In genomic region chr9:113221003-113221799, GRCh38 we compare ENCODE assay signal across 1 cellular context.
A peak's percentile ranks its signal among the peaks of the same experiment; 100 is the strongest.
TF ChIP-seq lines count a peak whose summit lies in the region.

A gene with protein sequence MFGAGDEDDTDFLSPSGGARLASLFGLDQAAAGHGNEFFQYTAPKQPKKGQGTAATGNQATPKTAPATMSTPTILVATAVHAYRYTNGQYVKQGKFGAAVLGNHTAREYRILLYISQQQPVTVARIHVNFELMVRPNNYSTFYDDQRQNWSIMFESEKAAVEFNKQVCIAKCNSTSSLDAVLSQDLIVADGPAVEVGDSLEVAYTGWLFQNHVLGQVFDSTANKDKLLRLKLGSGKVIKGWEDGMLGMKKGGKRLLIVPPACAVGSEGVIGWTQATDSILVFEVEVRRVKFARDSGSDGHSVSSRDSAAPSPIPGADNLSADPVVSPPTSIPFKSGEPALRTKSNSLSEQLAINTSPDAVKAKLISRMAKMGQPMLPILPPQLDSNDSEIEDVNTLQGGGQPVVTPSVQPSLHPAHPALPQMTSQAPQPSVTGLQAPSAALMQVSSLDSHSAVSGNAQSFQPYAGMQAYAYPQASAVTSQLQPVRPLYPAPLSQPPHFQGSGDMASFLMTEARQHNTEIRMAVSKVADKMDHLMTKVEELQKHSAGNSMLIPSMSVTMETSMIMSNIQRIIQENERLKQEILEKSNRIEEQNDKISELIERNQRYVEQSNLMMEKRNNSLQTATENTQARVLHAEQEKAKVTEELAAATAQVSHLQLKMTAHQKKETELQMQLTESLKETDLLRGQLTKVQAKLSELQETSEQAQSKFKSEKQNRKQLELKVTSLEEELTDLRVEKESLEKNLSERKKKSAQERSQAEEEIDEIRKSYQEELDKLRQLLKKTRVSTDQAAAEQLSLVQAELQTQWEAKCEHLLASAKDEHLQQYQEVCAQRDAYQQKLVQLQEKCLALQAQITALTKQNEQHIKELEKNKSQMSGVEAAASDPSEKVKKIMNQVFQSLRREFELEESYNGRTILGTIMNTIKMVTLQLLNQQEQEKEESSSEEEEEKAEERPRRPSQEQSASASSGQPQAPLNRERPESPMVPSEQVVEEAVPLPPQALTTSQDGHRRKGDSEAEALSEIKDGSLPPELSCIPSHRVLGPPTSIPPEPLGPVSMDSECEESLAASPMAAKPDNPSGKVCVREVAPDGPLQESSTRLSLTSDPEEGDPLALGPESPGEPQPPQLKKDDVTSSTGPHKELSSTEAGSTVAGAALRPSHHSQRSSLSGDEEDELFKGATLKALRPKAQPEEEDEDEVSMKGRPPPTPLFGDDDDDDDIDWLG (minus strand): TSS chr9:113221277. CDS start chr9:113221243, 34 bp downstream.
Gene SLC31A1, plus strand, starts transcription at chr9:113221544. Its CDS starts 34,605 bp downstream, at chr9:113256149.

TF ChIP-seq in HepG2, 621 proteins besides CTCF, POLR2A, EP300 and RAD21 (continued from another document and continues in another):
- TF ChIP-seq ZZZ3 (CRISPR knock-in tag; IDR thresholded peaks at IDR 0.05; ENCODE audit: borderline replicate concordance) (no peak; the same call in 1 of the 2 replicates), ZSCAN29 (CRISPR knock-in tag; conservative IDR thresholded peaks at IDR 0.05) (0 out of 2 replicates have a peak, but pooled peaks have one; percentile 13), HIC2 (CRISPR knock-in tag; IDR thresholded peaks at IDR 0.05; ENCODE audit: low read depth) (no peak), MXI1 (IDR thresholded peaks at IDR 0.05; ENCODE audit: borderline replicate concordance, low read depth, low read length) (peak; percentile 94; the same call in 2 of the 3 replicates), ZFP36 (IDR thresholded peaks at IDR 0.05; ENCODE audit: borderline replicate concordance, low read depth, low read length, partially characterized antibody) (no peak), NR3C1 (CRISPR knock-in tag; IDR thresholded peaks at IDR 0.05) (no peak), POLR2AphosphoS2 (IDR thresholded peaks at IDR 0.05; ENCODE audit: low read depth, low read length) (no peak), HIVEP1 (CRISPR knock-in tag; IDR thresholded peaks at IDR 0.05) (peak; percentile 81), RFX5 (IDR thresholded peaks at IDR 0.05; ENCODE audit: low read depth, low read length) (0 out of 2 replicates have a peak, but pooled peaks have one; percentile 45), POGZ (CRISPR knock-in tag; IDR thresholded peaks at IDR 0.05) (peak; percentile 76), ZNF589 (CRISPR knock-in tag; conservative IDR thresholded peaks at IDR 0.05) (no peak), ZNF280D (CRISPR knock-in tag; IDR thresholded peaks at IDR 0.05) (no peak), ATF4 (CRISPR knock-in tag; IDR thresholded peaks at IDR 0.05) (peak in 1 of 2 experiments; percentile 81; a peak in 2 of 4 replicates), PHB2 (IDR thresholded peaks at IDR 0.05; ENCODE audit: partially characterized antibody) (no peak), HNRNPUL1 (IDR thresholded peaks at IDR 0.05; ENCODE audit: low read depth, low read length) (no peak), CBX1 (IDR thresholded peaks at IDR 0.05; ENCODE audit: low read depth) (no peak), MATR3 (CRISPR knock-in tag; IDR thresholded peaks at IDR 0.05) (no peak), SNRNP70 (IDR thresholded peaks at IDR 0.05; ENCODE audit: low read depth, low read length) (no peak), TSC22D2 (CRISPR knock-in tag; IDR thresholded peaks at IDR 0.05; ENCODE audit: borderline replicate concordance) (no peak), FOXC1 (CRISPR knock-in tag; IDR thresholded peaks at IDR 0.05; ENCODE audit: borderline replicate concordance) (peak; percentile 86), ZNF24 (IDR thresholded peaks at IDR 0.05) (no peak), ZBTB38 (CRISPR knock-in tag; IDR thresholded peaks at IDR 0.05) (no peak; the same call in 1 of the 2 replicates), JUN (CRISPR knock-in tag; IDR thresholded peaks at IDR 0.05) (peak; percentile 80), NFKBIZ (CRISPR knock-in tag; IDR thresholded peaks at IDR 0.05) (no peak), SOX5 (CRISPR knock-in tag; IDR thresholded peaks at IDR 0.05; ENCODE audit: borderline replicate concordance) (peak; percentile 27; the same call in 1 of the 2 replicates), AKAP8 (CRISPR knock-in tag; IDR thresholded peaks at IDR 0.05) (peak; percentile 49; the same call in 1 of the 2 replicates), SMAD1 (CRISPR knock-in tag; IDR thresholded peaks at IDR 0.05; ENCODE audit: borderline replicate concordance, low read depth) (0 out of 2 replicates have a peak, but pooled peaks have one; percentile 23), POGK (CRISPR knock-in tag; conservative IDR thresholded peaks at IDR 0.05) (peak; percentile 42), SNAPC4 (CRISPR knock-in tag; IDR thresholded peaks at IDR 0.05) (no peak; the same call in 1 of the 2 replicates), IRF2 (CRISPR knock-in tag; IDR thresholded peaks at IDR 0.05) (peak; percentile 95), NFKB2 (CRISPR knock-in tag; IDR thresholded peaks at IDR 0.05; ENCODE audit: borderline replicate concordance) (peak; percentile 29; the same call in 1 of the 2 replicates)
- TF ChIP-seq, protein P1, sequence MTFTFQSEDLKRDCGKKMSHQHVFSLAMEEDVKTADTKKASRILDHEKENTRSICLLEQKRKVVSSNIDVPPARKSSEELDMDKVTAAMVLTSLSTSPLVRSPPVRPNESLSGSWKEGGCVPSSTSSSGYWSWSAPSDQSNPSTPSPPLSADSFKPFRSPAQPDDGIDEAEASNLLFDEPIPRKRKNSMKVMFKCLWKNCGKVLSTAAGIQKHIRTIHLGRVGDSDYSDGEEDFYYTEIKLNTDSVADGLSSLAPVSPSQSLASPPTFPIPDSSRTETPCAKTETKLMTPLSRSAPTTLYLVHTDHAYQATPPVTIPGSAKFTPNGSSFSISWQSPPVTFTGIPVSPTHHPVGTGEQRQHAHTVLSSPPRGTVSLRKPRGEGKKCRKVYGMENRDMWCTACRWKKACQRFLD (CRISPR knock-in tag; IDR thresholded peaks at IDR 0.05; ENCODE audit: borderline replicate concordance) = peak; percentile 25; the same call in 1 of the 2 replicates
- TF ChIP-seq, protein P2, sequence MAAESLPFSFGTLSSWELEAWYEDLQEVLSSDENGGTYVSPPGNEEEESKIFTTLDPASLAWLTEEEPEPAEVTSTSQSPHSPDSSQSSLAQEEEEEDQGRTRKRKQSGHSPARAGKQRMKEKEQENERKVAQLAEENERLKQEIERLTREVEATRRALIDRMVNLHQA (CRISPR knock-in tag; IDR thresholded peaks at IDR 0.05) = no peak
- TF ChIP-seq, protein P3, sequence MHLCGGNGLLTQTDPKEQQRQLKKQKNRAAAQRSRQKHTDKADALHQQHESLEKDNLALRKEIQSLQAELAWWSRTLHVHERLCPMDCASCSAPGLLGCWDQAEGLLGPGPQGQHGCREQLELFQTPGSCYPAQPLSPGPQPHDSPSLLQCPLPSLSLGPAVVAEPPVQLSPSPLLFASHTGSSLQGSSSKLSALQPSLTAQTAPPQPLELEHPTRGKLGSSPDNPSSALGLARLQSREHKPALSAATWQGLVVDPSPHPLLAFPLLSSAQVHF (CRISPR knock-in tag; IDR thresholded peaks at IDR 0.05) = no peak
- TF ChIP-seq, protein P4, sequence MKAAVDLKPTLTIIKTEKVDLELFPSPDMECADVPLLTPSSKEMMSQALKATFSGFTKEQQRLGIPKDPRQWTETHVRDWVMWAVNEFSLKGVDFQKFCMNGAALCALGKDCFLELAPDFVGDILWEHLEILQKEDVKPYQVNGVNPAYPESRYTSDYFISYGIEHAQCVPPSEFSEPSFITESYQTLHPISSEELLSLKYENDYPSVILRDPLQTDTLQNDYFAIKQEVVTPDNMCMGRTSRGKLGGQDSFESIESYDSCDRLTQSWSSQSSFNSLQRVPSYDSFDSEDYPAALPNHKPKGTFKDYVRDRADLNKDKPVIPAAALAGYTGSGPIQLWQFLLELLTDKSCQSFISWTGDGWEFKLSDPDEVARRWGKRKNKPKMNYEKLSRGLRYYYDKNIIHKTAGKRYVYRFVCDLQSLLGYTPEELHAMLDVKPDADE (CRISPR knock-in tag; IDR thresholded peaks at IDR 0.05) = no peak
